7 cellular contexts compared by ENCODE assay signal in the genomic region with DNA sequence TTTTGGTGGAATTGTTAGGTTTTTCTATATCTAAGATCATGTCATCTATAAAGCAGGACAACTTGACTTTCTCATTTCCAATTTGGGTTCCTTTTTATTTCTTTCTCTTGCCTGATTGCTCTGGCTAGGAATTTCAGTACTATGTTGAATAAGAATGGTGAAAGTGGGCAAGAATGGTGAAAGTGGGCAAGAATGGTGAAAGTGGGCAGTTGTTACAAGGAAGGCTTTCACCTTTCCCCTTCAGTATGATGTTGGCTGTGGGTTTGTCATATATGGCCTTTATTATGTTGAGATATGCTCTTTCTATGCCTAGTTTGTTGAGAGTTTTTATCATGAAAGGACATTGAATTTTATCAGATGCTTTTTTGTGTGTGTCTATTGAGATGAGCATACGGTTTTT.
"Had no signal": no experiment of that assay in that cellular context is flagged by ENCODE, and none has a peak within 500 bp of the region (broad histone marks: within the 10 kb centered on the region; RNA-seq: fewer than 3 reads in every experiment).

No MANE protein-coding gene starts in this region.

- DNase-seq: GDM1, GF-D8 had no signal

- H3K4me3 ChIP-seq: GM12878 had no signal

- FAIRE-seq: G401.6, GM12878, GM12891, GM12892, GM18507 had no signal
